ENCODE assay signal across 1 cellular context in the genomic region with DNA sequence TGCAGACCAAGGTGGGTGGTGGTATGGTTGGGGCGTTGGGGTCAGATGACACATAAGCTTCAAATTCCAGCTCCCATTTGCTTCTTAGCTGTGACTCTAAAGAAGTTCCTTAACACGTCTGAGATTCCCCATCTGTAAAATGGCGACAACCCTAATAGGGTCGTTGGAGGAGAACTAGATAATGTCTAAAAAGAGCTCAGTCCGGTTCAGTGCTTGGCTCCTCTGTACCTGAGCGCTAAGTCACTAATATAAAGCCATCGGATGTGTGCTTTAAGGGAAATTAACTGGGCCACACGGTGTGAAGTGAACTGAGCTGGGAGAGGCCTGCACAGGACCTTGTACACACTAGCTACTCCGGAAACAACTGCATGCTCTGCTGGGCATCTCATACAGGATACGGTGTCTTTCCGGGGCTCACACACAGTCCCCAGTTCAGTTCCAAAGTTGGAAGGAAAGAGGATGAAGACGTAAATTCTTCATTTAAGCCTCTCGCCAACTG.
TF ChIP-seq lines count a peak whose summit lies in the region.

No MANE protein-coding gene starts in this region.

TF ChIP-seq in IMR-90, 13 proteins besides CTCF, POLR2A, EP300 and RAD21 (continued from another document):
- TF ChIP-seq, protein P1, sequence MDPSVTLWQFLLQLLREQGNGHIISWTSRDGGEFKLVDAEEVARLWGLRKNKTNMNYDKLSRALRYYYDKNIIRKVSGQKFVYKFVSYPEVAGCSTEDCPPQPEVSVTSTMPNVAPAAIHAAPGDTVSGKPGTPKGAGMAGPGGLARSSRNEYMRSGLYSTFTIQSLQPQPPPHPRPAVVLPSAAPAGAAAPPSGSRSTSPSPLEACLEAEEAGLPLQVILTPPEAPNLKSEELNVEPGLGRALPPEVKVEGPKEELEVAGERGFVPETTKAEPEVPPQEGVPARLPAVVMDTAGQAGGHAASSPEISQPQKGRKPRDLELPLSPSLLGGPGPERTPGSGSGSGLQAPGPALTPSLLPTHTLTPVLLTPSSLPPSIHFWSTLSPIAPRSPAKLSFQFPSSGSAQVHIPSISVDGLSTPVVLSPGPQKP (IDR thresholded peaks at IDR 0.05; ENCODE audit: borderline replicate concordance, low read depth, low read length) = no peak
- no peak for TF ChIP-seq MAFK (IDR thresholded peaks at IDR 0.05; ENCODE audit: low read depth, low read length)
- no peak for TF ChIP-seq RFX5 (IDR thresholded peaks at IDR 0.05; ENCODE audit: low read depth, low read length)
